15 cellular contexts compared by ENCODE assay signal in genomic region chr3:132422531-132422930, GRCh38. TPM values are rescaled to one million over a fixed set of nuclear protein-coding genes. Genes with fewer than 3 reads are reported as not detected.
DNase-seq lines count a peak whose midpoint lies in the region; ATAC-seq, FAIRE-seq and TF ChIP-seq lines count a peak whose summit lies in the region.
"Had no signal": no experiment of that assay in that cellular context is flagged by ENCODE, and none has a peak within 500 bp of the region (broad histone marks: within the 10 kb centered on the region; RNA-seq: fewer than 3 reads in every experiment).

No MANE protein-coding gene starts in this region.

- POLR2A ChIA-PET in HepG2 (lab: Yijun Ruan, JAX), result no interaction called here

- no peak for TF ChIP-seq EP300 in HepG2 (IDR thresholded peaks at IDR 0.05; ENCODE audit: low read depth in 2 of 2, low read length in 2 of 2)
- TF ChIP-seq EP300 in HepG2 (CRISPR knock-in tag; IDR thresholded peaks at IDR 0.05; ENCODE audit: borderline replicate concordance), result no peak

- in situ Hi-C loops in HepG2 (cut with HindIII; ENCODE audit: extremely low pct_ligation_motif_present, low pct_unique_long_range_greater_than_20kb), result no loop called here

- ATAC-seq in HepG2, result no peak
- ATAC-seq in right lobe of liver, result no peak
- peak; percentile 57 for ATAC-seq in mucosa of descending colon
- ATAC-seq in sciatic nerve, result no peak
- no peak for ATAC-seq in GM21381 (IDR thresholded peaks at IDR 0.05; ENCODE audit: unreplicated experiment)

- no TSS peak for BruUV-seq in HepG2 (replicated peaks; lab: Mats Ljungman, UMichigan)

- peak overlapping the region; percentile 33 for H3K27ac ChIP-seq in HepG2 (ENCODE audit: extremely low read length, insufficient read depth, low read length)
- H3K27ac ChIP-seq in right lobe of liver, result no peak overlapping the region
- no peak overlapping the region for H3K27ac ChIP-seq in astrocyte (ENCODE audit: low read depth, low read length)
- H3K27ac ChIP-seq: 22Rv1, BLaER1 had no signal

- H3K9me3 ChIP-seq in HepG2 (ENCODE audit: low read length) (no peaks in the 10 kb centered on the region), right lobe of liver (no peaks in the 10 kb centered on the region), astrocyte (ENCODE audit: insufficient read depth, low read depth, low read length) (no peaks in the 10 kb centered on the region), mucosa of descending colon (no peaks in the 10 kb centered on the region)
- H3K9me3 ChIP-seq: BLaER1 had no signal

- CTCF ChIA-PET in HepG2 (lab: Yijun Ruan, JAX; ENCODE audit: low intra/inter-chr PET ratio, low total read pairs), result no interaction called here

- H2AFZ ChIP-seq in HepG2 (ENCODE audit: low read length), result no peak overlapping the region
- no peak overlapping the region for H2AFZ ChIP-seq in astrocyte (ENCODE audit: low read depth, low read length)

- TF ChIP-seq CTCF in HepG2 (CRISPR knock-in tag; IDR thresholded peaks at IDR 0.05), result no peak
- no peak for TF ChIP-seq CTCF in right lobe of liver (IDR thresholded peaks at IDR 0.05)
- no peak for TF ChIP-seq CTCF in astrocyte (IDR thresholded peaks at IDR 0.05; ENCODE audit: insufficient read depth, low read depth, low read length)
- no peak for TF ChIP-seq CTCF in mucosa of descending colon (IDR thresholded peaks at IDR 0.05)

- H3K4me1 Mint-ChIP-seq in astrocyte (ENCODE audit: low read depth, unreplicated experiment), result peaks cover 20% of the 10 kb centered on the region

- H3K27me3 Mint-ChIP-seq in astrocyte (ENCODE audit: low read depth, unreplicated experiment), result no peaks in the 10 kb centered on the region

- H3K9ac ChIP-seq in HepG2 (ENCODE audit: insufficient read depth, low read depth, low read length) (no peak overlapping the region), astrocyte (ENCODE audit: low read length) (no peak overlapping the region)
- H3K9ac ChIP-seq: BLaER1 had no signal

- H3K4me2 ChIP-seq in HepG2 (ENCODE audit: low read depth, low read length) (no peak overlapping the region), astrocyte (ENCODE audit: low read length) (no peak overlapping the region)
- H3K4me2 ChIP-seq: BLaER1 had no signal

- FAIRE-seq in HepG2 (lab: Jason Lieb, UNC), result no peak
- FAIRE-seq in astrocyte (lab: Jason Lieb, UNC), result peak; percentile 52
- FAIRE-seq: GM19239 had no signal

- H3K4me3 Mint-ChIP-seq in astrocyte (ENCODE audit: unreplicated experiment), result peak overlapping the region; percentile 34

- TF ChIP-seq RAD21 in HepG2 (CRISPR knock-in tag; IDR thresholded peaks at IDR 0.05), result no peak

- H3K27me3 ChIP-seq in HepG2 (ENCODE audit: control insufficient read depth in 1 of 2, insufficient read depth in 2 of 2, low read length in 2 of 2) (no peaks in the 10 kb centered on the region; a peak in 2 of 5 replicates), right lobe of liver (no peaks in the 10 kb centered on the region), astrocyte (ENCODE audit: insufficient read depth, low read length) (no peaks in the 10 kb centered on the region)
- H3K27me3 ChIP-seq: BLaER1 had no signal

- intact Hi-C loops in HepG2 (cut with micrococcal nuclease; ENCODE audit: unreplicated experiment) (no loop called here), right lobe of liver (cut with DNase I) (no loop called here), mucosa of descending colon (cut with DNase I, micrococcal nuclease) (no loop called here), sciatic nerve (cut with DNase I) (no loop called here)

- no peaks in the 10 kb centered on the region for H3K9me3 Mint-ChIP-seq in astrocyte (ENCODE audit: unreplicated experiment)

- TF ChIP-seq POLR2A in HepG2 (IDR thresholded peaks at IDR 0.05; ENCODE audit: insufficient read depth in 1 of 2, low read depth in 2 of 2, low read length in 2 of 2) (no peak), right lobe of liver (IDR thresholded peaks at IDR 0.05) (no peak)

- H3K79me2 ChIP-seq in HepG2 (ENCODE audit: insufficient read depth, low read length) (peaks cover 48% of the 10 kb centered on the region), astrocyte (ENCODE audit: insufficient read depth, low read length) (peaks cover 96% of the 10 kb centered on the region)

- no peak overlapping the region for H3K27ac Mint-ChIP-seq in astrocyte (ENCODE audit: unreplicated experiment)

- 100% methylated on average over 1 of the region's 1 CpG for WGBS in HepG2 (ENCODE audit: low lambda C conversion rate)
- 92% methylated on average over 1 of the region's 1 CpG for WGBS in right lobe of liver (ENCODE audit: insufficient coverage, low coverage, low lambda C conversion rate, missing lambda C conversion rate)

- peaks cover 38% of the 10 kb centered on the region for H3K4me1 ChIP-seq in HepG2 (ENCODE audit: insufficient read depth, low read length)
- peaks cover 0 to 4% (median 0%) of the 10 kb centered on the region in 4 donors for H3K4me1 ChIP-seq in right lobe of liver
- H3K4me1 ChIP-seq in astrocyte (ENCODE audit: insufficient read depth, low read length), result no peaks in the 10 kb centered on the region
- H3K4me1 ChIP-seq in mucosa of descending colon (ENCODE audit: low read depth), result peaks cover 32% of the 10 kb centered on the region

- no peaks in the 10 kb centered on the region for H3K36me3 ChIP-seq in HepG2 (replicated peaks in 1 of 2; ENCODE audit: control insufficient read depth in 1 of 2, insufficient read depth in 2 of 2, low read length in 2 of 2)
- H3K36me3 ChIP-seq in right lobe of liver, result no peaks in the 10 kb centered on the region
- no peaks in the 10 kb centered on the region for H3K36me3 ChIP-seq in astrocyte (ENCODE audit: insufficient read depth, low read length)
- H3K36me3 ChIP-seq in mucosa of descending colon (ENCODE audit: low read depth), result no peaks in the 10 kb centered on the region

- no peak overlapping the region for H3K4me3 ChIP-seq in HepG2 (replicated peaks in 1 of 3; ENCODE audit: insufficient read depth in 1 of 3, low read depth in 2 of 3, low read length in 3 of 3)
- H3K4me3 ChIP-seq in right lobe of liver, result no peak overlapping the region
- H3K4me3 ChIP-seq in astrocyte (ENCODE audit: insufficient read depth, low read depth, low read length), result no peak overlapping the region
- no peak overlapping the region for H3K4me3 ChIP-seq in mucosa of descending colon
- H3K4me3 ChIP-seq: BLaER1 had no signal

- DNase-seq in HepG2 (ENCODE audit: low spot score) (no peak), right lobe of liver (no peak), astrocyte (ENCODE audit: low read depth) (no peak), mucosa of descending colon (no peak), sciatic nerve (ENCODE audit: low spot score) (no peak), hippocampal formation (lab: John Stamatoyannopoulos, UW) (no peak)
- no peak for DNase-seq in stimulated activated CD4-positive, alpha-beta T cell treated with anti-CD3 and anti-CD28 coated beads, Interleukin-1b, Interleukin-23, amount 100 ng/mL, for 48 hours
- DNase-seq: AML-193, DMS53, GF-D8, H7 had no signal

- H4K20me1 ChIP-seq in HepG2 (ENCODE audit: insufficient read depth, low read length) (no peaks in the 10 kb centered on the region), astrocyte (ENCODE audit: insufficient read depth, low read length) (peaks cover 29% of the 10 kb centered on the region)

- H3K36me3 Mint-ChIP-seq in astrocyte (ENCODE audit: low read depth, unreplicated experiment), result peaks cover 2% of the 10 kb centered on the region

TF ChIP-seq in HepG2, 621 proteins besides CTCF, POLR2A, EP300 and RAD21 (continues in another document):
- no peak for TF ChIP-seq TEAD2 (CRISPR knock-in tag; IDR thresholded peaks at IDR 0.05)
- TF ChIP-seq SMARCE1 (IDR thresholded peaks at IDR 0.05; ENCODE audit: borderline replicate concordance), result no peak
- TF ChIP-seq PPARG (CRISPR knock-in tag; conservative IDR thresholded peaks at IDR 0.05), result no peak
- no peak for TF ChIP-seq KLF12 (CRISPR knock-in tag; IDR thresholded peaks at IDR 0.05; ENCODE audit: borderline replicate concordance)
- no peak for TF ChIP-seq TIGD3 (CRISPR knock-in tag; IDR thresholded peaks at IDR 0.05; ENCODE audit: borderline replicate concordance)
- TF ChIP-seq SP140L (CRISPR knock-in tag; IDR thresholded peaks at IDR 0.05; ENCODE audit: borderline replicate concordance), result no peak

RNA-seq across cellular contexts. Expression of gene DNAJC13, which starts 5.2 kb away (rescaled TPM):
- total RNA-seq in HepG2 (2016; rRNA removed; fragmentation: Illumina TruSeq; extraction: Trizol), result 26.2 and 37.5 TPM in 2 replicates
- 3.7 and 4.5 TPM in 2 replicates for total RNA-seq in HepG2 (2016; cell fraction: cytosol; rRNA removed; fragmentation: Illumina TruSeq; extraction: Trizol; ENCODE audit: low read depth)
- 25.0 and 35.2 TPM in 2 replicates for total RNA-seq in HepG2 (2016; cell fraction: insoluble cytoplasmic fraction; rRNA removed; fragmentation: Illumina TruSeq; extraction: Trizol)
- 9.6 and 10.3 TPM in 2 replicates for total RNA-seq in HepG2 (2016; cell fraction: membrane; rRNA removed; fragmentation: Illumina TruSeq; extraction: Trizol)
- total RNA-seq in HepG2 (2016; cell fraction: nucleus; rRNA removed; fragmentation: Illumina TruSeq; extraction: Trizol), result 34.1 and 42.6 TPM in 2 replicates
- 7.6 and 9.1 TPM in 2 replicates for polyA plus RNA-seq in HepG2 (2011; rRNA removed)
- 4.1 and 5.3 TPM in 2 replicates for polyA plus RNA-seq in HepG2 (2011; cell fraction: cytosol; rRNA removed)
- polyA plus RNA-seq in HepG2 (2011; cell fraction: nucleus; rRNA removed), result 11.6 and 12.8 TPM in 2 replicates
- 6.9 and 9.3 TPM in 2 replicates for polyA plus RNA-seq in HepG2 (2012)
- 1.3 and 1.4 TPM in 2 replicates for polyA plus RNA-seq in HepG2 (2016; cell fraction: cytosol; fragmentation: Illumina TruSeq; extraction: Trizol; ENCODE audit: low read depth)
- polyA plus RNA-seq in HepG2 (2016; cell fraction: insoluble cytoplasmic fraction; fragmentation: Illumina TruSeq; extraction: Trizol; ENCODE audit: low read depth), result 25.2 and 28.2 TPM in 2 replicates
- 4.6 and 4.8 TPM in 2 replicates for polyA plus RNA-seq in HepG2 (2016; cell fraction: membrane; fragmentation: Illumina TruSeq; extraction: Trizol; ENCODE audit: low read depth)
- 18.3 and 22.7 TPM in 2 replicates for polyA plus RNA-seq in HepG2 (2016; cell fraction: nucleus; fragmentation: Illumina TruSeq; extraction: Trizol; ENCODE audit: insufficient read depth, low read depth)
- 10.6 and 24.2 TPM in 2 replicates for polyA minus RNA-seq in HepG2 (2011; rRNA and poly(A)+ RNA removed; ENCODE audit: low replicate concordance)
- polyA minus RNA-seq in HepG2 (2011; cell fraction: cytosol; rRNA and poly(A)+ RNA removed), result 15.5 and 18.0 TPM in 2 replicates
- polyA minus RNA-seq in HepG2 (2011; cell fraction: nucleus; rRNA and poly(A)+ RNA removed), result 70.9 and 81.6 TPM in 2 replicates
- 10 to 100 TPM; 12.6 to 19.4 (median 18.3) TPM for total RNA-seq in right lobe of liver
- 38.5 and 41.0 TPM in 2 replicates for total RNA-seq in astrocyte
- 10 to 100 TPM; 47.6 to 62.0 (median 60.4) TPM for total RNA-seq in mucosa of descending colon
- 71.4 TPM for total RNA-seq in sciatic nerve
